ENCODE assay signal across 4 cellular contexts in genomic region chr10:126854726-126855125, GRCh38.
"Had no signal": no experiment of that assay in that cellular context is flagged by ENCODE, and none has a peak within 500 bp of the region (broad histone marks: within the 10 kb centered on the region; RNA-seq: fewer than 3 reads in every experiment).

No MANE protein-coding gene starts in this region.

- ATAC-seq: GM23338 had no signal

- H3K4me3 ChIP-seq: GM23338 had no signal

- DNase-seq: H9, HCEC 1CT, IMR-90 had no signal

- H3K4me3 Mint-ChIP-seq: GM23338, H9 had no signal

- H3K4me2 ChIP-seq: GM23338 had no signal

- H3K4me1 Mint-ChIP-seq: GM23338, H9 had no signal

- H2AFZ ChIP-seq: GM23338 had no signal

- H3K27ac Mint-ChIP-seq: GM23338, H9 had no signal
